Comparison of ENCODE assay signal across 1 cellular context in genomic region chr16:75566040-75566888, GRCh38.
TF ChIP-seq lines count a peak whose summit lies in the region.

Gene GABARAPL2 (plus strand): TSS chr16:75566379. CDS start chr16:75566487, 108 bp downstream.

TF ChIP-seq in WTC11, 78 proteins besides CTCF, POLR2A, EP300 and RAD21 (continued from another document and continues in another):
- TF ChIP-seq AFF4 (CRISPR knock-in tag; IDR thresholded peaks at IDR 0.05; ENCODE audit: borderline replicate concordance) (no peak), NR1H2 (CRISPR knock-in tag; IDR thresholded peaks at IDR 0.05) (no peak), STAT6 (CRISPR knock-in tag; conservative IDR thresholded peaks at IDR 0.05; ENCODE audit: low read depth) (no peak), ZNF671 (CRISPR knock-in tag; IDR thresholded peaks at IDR 0.05) (no peak), PRDM15 (CRISPR knock-in tag; IDR thresholded peaks at IDR 0.05) (no peak), RELA (CRISPR knock-in tag; IDR thresholded peaks at IDR 0.05; ENCODE audit: borderline replicate concordance) (no peak), IRF1 (CRISPR knock-in tag; IDR thresholded peaks at IDR 0.05) (peak; percentile 37; the same call in 1 of the 2 replicates), MXD4 (CRISPR knock-in tag; IDR thresholded peaks at IDR 0.05; ENCODE audit: borderline replicate concordance) (no peak), ATF2 (CRISPR knock-in tag; IDR thresholded peaks at IDR 0.05; ENCODE audit: borderline replicate concordance, low read depth) (no peak), TCF7 (CRISPR knock-in tag; IDR thresholded peaks at IDR 0.05; ENCODE audit: low read depth) (no peak; the same call in 1 of the 2 replicates), MYBL2 (CRISPR knock-in tag; IDR thresholded peaks at IDR 0.05) (peak; percentile 71; the same call in 1 of the 2 replicates), GRHL2 (CRISPR knock-in tag; IDR thresholded peaks at IDR 0.05; ENCODE audit: insufficient replicate concordance, severe bottlenecking) (no peak), CREB1 (CRISPR knock-in tag; IDR thresholded peaks at IDR 0.05) (no peak), SOX15 (CRISPR knock-in tag; IDR thresholded peaks at IDR 0.05) (no peak), GABPB1 (CRISPR knock-in tag; IDR thresholded peaks at IDR 0.05) (peak; percentile 87), ZNF317 (CRISPR knock-in tag; IDR thresholded peaks at IDR 0.05; ENCODE audit: borderline replicate concordance, low read depth) (no peak), GTF2I (CRISPR knock-in tag; conservative IDR thresholded peaks at IDR 0.05) (no peak), E2F4 (CRISPR knock-in tag; IDR thresholded peaks at IDR 0.05; ENCODE audit: borderline replicate concordance, low read depth) (0 out of 2 replicates have a peak, but pooled peaks have one; percentile 17), ESRRA (CRISPR knock-in tag; IDR thresholded peaks at IDR 0.05; ENCODE audit: borderline replicate concordance) (no peak), FOXP4 (CRISPR knock-in tag; IDR thresholded peaks at IDR 0.05) (0 out of 2 replicates have a peak, but pooled peaks have one; percentile 15), ZNF281 (CRISPR knock-in tag; IDR thresholded peaks at IDR 0.05) (0 out of 2 replicates have a peak, but pooled peaks have one; percentile 22), PRRX2 (CRISPR knock-in tag; IDR thresholded peaks at IDR 0.05) (no peak), OVOL2 (CRISPR knock-in tag; IDR thresholded peaks at IDR 0.05; ENCODE audit: borderline replicate concordance) (no peak), HMGXB4 (CRISPR knock-in tag; IDR thresholded peaks at IDR 0.05) (no peak), ZNF512 (CRISPR knock-in tag; IDR thresholded peaks at IDR 0.05; ENCODE audit: borderline replicate concordance) (no peak), ATF1 (CRISPR knock-in tag; IDR thresholded peaks at IDR 0.05) (no peak), CDX4 (CRISPR knock-in tag; IDR thresholded peaks at IDR 0.05; ENCODE audit: borderline replicate concordance) (no peak)
